ENCODE assay signal across 1 cellular context in genomic region chr11:125165111-125165663, GRCh38.
TF ChIP-seq lines count a peak whose summit lies in the region.

No MANE protein-coding gene starts in this region.

TF ChIP-seq in SK-N-SH treated with all-trans-retinoic acid at 6 μM for 48 hours, 23 proteins besides CTCF, POLR2A, EP300 and RAD21:
- TF ChIP-seq TSHZ2 (CRISPR knock-in tag; IDR thresholded peaks at IDR 0.05) (no peak), PATZ1 (CRISPR knock-in tag; IDR thresholded peaks at IDR 0.05; ENCODE audit: borderline replicate concordance) (no peak), CREB5 (CRISPR knock-in tag; IDR thresholded peaks at IDR 0.05; ENCODE audit: low read depth) (no peak), ZNF8 (CRISPR knock-in tag; IDR thresholded peaks at IDR 0.05) (no peak), RARB (CRISPR knock-in tag; IDR thresholded peaks at IDR 0.05) (no peak), CSDC2 (CRISPR knock-in tag; IDR thresholded peaks at IDR 0.05) (no peak), TOX (CRISPR knock-in tag; IDR thresholded peaks at IDR 0.05; ENCODE audit: borderline replicate concordance) (no peak), CSRNP3 (CRISPR knock-in tag; IDR thresholded peaks at IDR 0.05) (no peak), SNAI2 (CRISPR knock-in tag; IDR thresholded peaks at IDR 0.05) (no peak), ZNF70 (CRISPR knock-in tag; IDR thresholded peaks at IDR 0.05) (no peak), TCF4 (CRISPR knock-in tag; IDR thresholded peaks at IDR 0.05; ENCODE audit: borderline replicate concordance) (no peak), ESRRG (CRISPR knock-in tag; IDR thresholded peaks at IDR 0.05) (no peak), ZFP3 (CRISPR knock-in tag; IDR thresholded peaks at IDR 0.05) (no peak), PPARA (CRISPR knock-in tag; IDR thresholded peaks at IDR 0.05; ENCODE audit: borderline replicate concordance) (no peak), BACH2 (CRISPR knock-in tag; IDR thresholded peaks at IDR 0.05; ENCODE audit: borderline replicate concordance) (no peak), OSR1 (CRISPR knock-in tag; IDR thresholded peaks at IDR 0.05) (no peak), ZNF565 (CRISPR knock-in tag; conservative IDR thresholded peaks at IDR 0.05; ENCODE audit: low read depth) (no peak), POU6F1 (CRISPR knock-in tag; IDR thresholded peaks at IDR 0.05; ENCODE audit: borderline replicate concordance, low read depth) (no peak)
